In genomic region chr7:151700621-151701185, GRCh38 we compare ENCODE assay signal across 18 cellular contexts.
DNase-seq lines count a peak whose midpoint lies in the region; ATAC-seq and TF ChIP-seq lines count a peak whose summit lies in the region.
"Had no signal": no experiment of that assay in that cellular context is flagged by ENCODE, and none has a peak within 500 bp of the region (broad histone marks: within the 10 kb centered on the region; RNA-seq: fewer than 3 reads in every experiment).

No MANE protein-coding gene starts in this region.

- peak overlapping the region in 1 of 2 experiments; percentile 14 for H3K18ac ChIP-seq in mesenchymal stem cell (ENCODE audit: low read depth in 1 of 2, low read length in 2 of 2)

- POLR2A ChIA-PET in PC-3 (lab: Charles Lee; ENCODE audit: unreplicated experiment): no interaction called here

- no TSS peak for BruUV-seq in PC-3 (replicated peaks; lab: Mats Ljungman, UMichigan)

- intact Hi-C loops in PC-3 (cut with micrococcal nuclease): no loop called here

- no peak for TF ChIP-seq CTCF in choroid plexus epithelial cell (conservative IDR thresholded peaks at IDR 0.05; ENCODE audit: low read depth, low read length)
- TF ChIP-seq CTCF in PC-3 (conservative IDR thresholded peaks at IDR 0.05; ENCODE audit: low read depth, low read length): no peak

- H2BK12ac ChIP-seq in mesenchymal stem cell (ENCODE audit: low read length in 2 of 2): peak overlapping the region; percentile 3 to 29

- H3K4ac ChIP-seq in mesenchymal stem cell (ENCODE audit: low read depth in 1 of 2, low read length in 2 of 2): no peak overlapping the region

- H4K20me1 ChIP-seq in BLaER1 (peaks cover 9% of the 10 kb centered on the region; the same call in 1 of the 2 replicates), PC-3 (ENCODE audit: low read length) (no peaks in the 10 kb centered on the region)

- no peak overlapping the region for H2BK15ac ChIP-seq in mesenchymal stem cell (ENCODE audit: low read depth, poor library complexity, severe bottlenecking)

- H3K14ac ChIP-seq in mesenchymal stem cell (ENCODE audit: low read length in 2 of 2): no peak overlapping the region

- no peaks in the 10 kb centered on the region for H3K9me3 ChIP-seq in BLaER1
- H3K9me3 ChIP-seq in mesenchymal stem cell (ENCODE audit: control insufficient read depth, low read length): no peaks in the 10 kb centered on the region
- no peaks in the 10 kb centered on the region for H3K9me3 ChIP-seq in PC-3 (ENCODE audit: low read length)
- H3K9me3 ChIP-seq: Peyer's patch had no signal

- H3K27ac ChIP-seq in BLaER1 (no peak overlapping the region; the same call in 1 of the 2 replicates), mesenchymal stem cell (ENCODE audit: low read length, poor library complexity, severe bottlenecking) (no peak overlapping the region), PC-3 (ENCODE audit: low read length) (no peak overlapping the region)
- H3K27ac ChIP-seq: HL-60, KMS-11, Peyer's patch had no signal

- H2BK5ac ChIP-seq in mesenchymal stem cell (ENCODE audit: low read depth, low read length, poor library complexity, severe bottlenecking): no peak overlapping the region

- peak overlapping the region; percentile 93 for H2AK5ac ChIP-seq in mesenchymal stem cell (ENCODE audit: low read length, severe bottlenecking)

- ATAC-seq in PC-3 (no peak), HG02610 (IDR thresholded peaks at IDR 0.05; ENCODE audit: unreplicated experiment) (no peak), HG03565 (IDR thresholded peaks at IDR 0.05; ENCODE audit: unreplicated experiment) (no peak)
- ATAC-seq: activated CD8-positive, alpha-beta T cell treated with anti-CD3 and anti-CD28 coated beads, Interleukin-2, amount 10 ng/mL, durations not matched to agents 7 days and 5 days had no signal

- DNase-seq in HT1080 (ENCODE audit: low read depth): peak; percentile 64
- DNase-seq in choroid plexus epithelial cell (ENCODE audit: low read depth): peak; percentile 58
- DNase-seq in mesenchymal stem cell: peak; percentile 63
- no peak for DNase-seq in PC-3
- DNase-seq in stimulated activated naive CD4-positive, alpha-beta T cell (lab: John Stamatoyannopoulos, UW): no peak
- DNase-seq: activated B cell treated with CpG ODN at 0.5 μM for 24 hours; activated CD8-positive, alpha-beta T cell treated with anti-CD3 and anti-CD28 coated beads, Interleukin-2, amount 10 ng/mL, durations not matched to agents 7 days and 5 days; DMS 273 treated with DMSO at 0.1 percent for 48 hours; islet precursor cell; NCI-H2171 treated with DMSO at 0.1 percent for 48 hours; NCI-H82; Peyer's patch; stimulated activated CD4-positive, alpha-beta T cell treated with anti-CD3 and anti-CD28 coated beads, Interleukin-4, amount 100 ng/mL, for 4 hours had no signal

- CTCF ChIA-PET in PC-3 (lab: Charles Lee): no interaction called here

- WGBS in mesenchymal stem cell: 76% methylated on average over 14 of the region's 15 CpGs

- H3K4me3 ChIP-seq in BLaER1 (no peak overlapping the region), choroid plexus epithelial cell (ENCODE audit: low read depth, low read length) (no peak overlapping the region), mesenchymal stem cell (ENCODE audit: insufficient read depth in 1 of 2, low read depth in 1 of 2, low read length in 2 of 2) (no peak overlapping the region), PC-3 (ENCODE audit: low read length) (no peak overlapping the region)
- H3K4me3 ChIP-seq: Peyer's patch had no signal

- H2AFZ ChIP-seq in mesenchymal stem cell (ENCODE audit: low read depth, low read length): no peak overlapping the region
- H2AFZ ChIP-seq in PC-3 (ENCODE audit: low read length): no peak overlapping the region

- no peak overlapping the region for H2BK120ac ChIP-seq in mesenchymal stem cell (ENCODE audit: low read depth, low read length)

- H4K91ac ChIP-seq in mesenchymal stem cell (ENCODE audit: low read length): peak overlapping the region; percentile 56

- no peaks in the 10 kb centered on the region for H3K79me1 ChIP-seq in mesenchymal stem cell (replicated peaks; ENCODE audit: low read length, poor library complexity, severe bottlenecking)

- no peaks in the 10 kb centered on the region for H3F3A ChIP-seq in PC-3 (ENCODE audit: low read length, unreplicated experiment)

- H3K4me2 ChIP-seq in BLaER1 (peak overlapping the region; percentile 92), mesenchymal stem cell (ENCODE audit: low read length, poor library complexity, severe bottlenecking) (no peak overlapping the region), PC-3 (ENCODE audit: low read length) (no peak overlapping the region)
- H3K4me2 ChIP-seq: KMS-11 had no signal

- peak overlapping the region; percentile 33 for H4K8ac ChIP-seq in mesenchymal stem cell (ENCODE audit: low read length)

- H3K27me3 ChIP-seq in BLaER1 (no peaks in the 10 kb centered on the region), mesenchymal stem cell (ENCODE audit: control insufficient read depth in 1 of 2, insufficient read depth in 1 of 2, low read length in 2 of 2) (peaks cover 0 to 23% of the 10 kb centered on the region in 2 experiments), PC-3 (ENCODE audit: low read length) (no peaks in the 10 kb centered on the region)
- H3K27me3 ChIP-seq: Peyer's patch had no signal

- H3K9ac ChIP-seq in BLaER1 (no peak overlapping the region), mesenchymal stem cell (ENCODE audit: low read length) (no peak overlapping the region), PC-3 (ENCODE audit: low read length) (no peak overlapping the region)
- H3K9ac ChIP-seq: KMS-11 had no signal

- H3K23ac ChIP-seq in mesenchymal stem cell (ENCODE audit: low read length in 2 of 2): no peak overlapping the region

- no peaks in the 10 kb centered on the region for H3K79me2 ChIP-seq in PC-3 (ENCODE audit: low read length)

- H3K4me1 ChIP-seq in BLaER1: peaks cover 75% of the 10 kb centered on the region
- peaks cover 55% of the 10 kb centered on the region for H3K4me1 ChIP-seq in mesenchymal stem cell (ENCODE audit: control insufficient read depth, insufficient read depth, low read depth, low read length)
- peaks cover 16% of the 10 kb centered on the region for H3K4me1 ChIP-seq in PC-3 (ENCODE audit: insufficient read depth, low read length)

- no peaks in the 10 kb centered on the region for H3K9me2 ChIP-seq in PC-3 (replicated peaks; ENCODE audit: low read length)

- H3K36me3 ChIP-seq in BLaER1 (no peaks in the 10 kb centered on the region), mesenchymal stem cell (ENCODE audit: control insufficient read depth in 1 of 2, insufficient read depth in 2 of 2, low read depth in 1 of 2, low read length in 2 of 2) (no peaks in the 10 kb centered on the region), PC-3 (ENCODE audit: low read depth, low read length) (no peaks in the 10 kb centered on the region)
- H3K36me3 ChIP-seq: Peyer's patch had no signal

Comparison
In these comparisons a context has a peak if more than half of its experiments do, and no peak if none do; other contexts are left out.
1. DNase-seq: peak in HT1080 (single experiment), choroid plexus epithelial cell (single experiment) and mesenchymal stem cell (single experiment); none in PC-3 (single experiment) and stimulated activated naive CD4-positive, alpha-beta T cell (0 of 6).